ENCODE assay signal across 8 cellular contexts in the genomic region with DNA sequence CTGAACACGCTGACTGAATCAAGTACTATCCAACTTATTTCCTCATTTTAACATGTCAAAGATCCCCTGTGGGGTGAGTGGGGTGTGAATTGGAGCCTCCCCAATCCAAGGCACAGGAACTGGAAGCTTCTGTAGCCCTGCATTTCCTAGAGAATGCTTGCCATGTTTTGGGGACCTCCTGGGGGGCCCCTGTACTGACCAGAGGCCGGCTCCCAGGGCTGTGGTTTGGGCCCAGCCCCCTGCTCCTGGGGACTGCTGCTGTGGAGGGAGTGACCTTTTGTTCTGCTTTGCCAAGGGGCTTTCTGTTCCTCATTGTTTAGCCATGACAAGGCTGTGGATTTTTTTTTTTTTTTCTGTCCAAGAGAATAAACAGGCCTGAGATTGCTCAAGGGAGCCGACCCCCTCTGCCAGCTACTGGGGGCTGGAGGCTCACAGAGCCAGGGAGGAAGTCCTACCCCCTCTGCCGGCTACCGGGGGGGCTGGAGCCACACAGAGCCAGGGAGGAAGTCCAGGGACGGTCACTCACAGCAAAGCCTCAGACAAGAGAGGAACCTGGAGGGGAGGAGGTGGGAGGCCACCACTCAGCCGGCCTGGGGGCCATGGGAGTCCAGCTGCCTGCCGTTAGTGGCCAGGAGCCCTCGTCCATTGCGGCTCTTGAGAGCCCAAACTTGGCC. TPM values are rescaled to one million over a fixed set of nuclear protein-coding genes. Genes with fewer than 3 reads are reported as not detected.
DNase-seq lines count a peak whose midpoint lies in the region; ATAC-seq and TF ChIP-seq lines count a peak whose summit lies in the region.

No MANE protein-coding gene starts in this region.

- peaks cover 0 to 4% of the 10 kb centered on the region in 2 experiments; a peak in 3 of 4 replicates for H3K79me1 ChIP-seq in IMR-90 (ENCODE audit: low read depth in 1 of 2, low read length in 2 of 2)

- peak; percentile 59 for TF ChIP-seq RAD21 in IMR-90 (IDR thresholded peaks at IDR 0.05; ENCODE audit: low read length)

- H3K9ac ChIP-seq in IMR-90 (ENCODE audit: low read depth, low read length) (peak overlapping the region; percentile 58), subcutaneous abdominal adipose tissue (ENCODE audit: low read length in 5 of 5) (peak overlapping the region in 4 of 5 donors; percentile 24 to 80 (median 60))

- H2BK5ac ChIP-seq in IMR-90 (ENCODE audit: low read depth, low read length, poor library complexity, severe bottlenecking): peak overlapping the region; percentile 25

- peaks cover 34% of the 10 kb centered on the region for H3K4me1 ChIP-seq in IMR-90 (ENCODE audit: control insufficient read depth, insufficient read depth, low read length)
- H3K4me1 ChIP-seq in right lobe of liver: peaks cover 0 to 68% (median 37%) of the 10 kb centered on the region in 4 donors
- peaks cover 18 to 99% (median 83%) of the 10 kb centered on the region in 5 donors for H3K4me1 ChIP-seq in subcutaneous abdominal adipose tissue (ENCODE audit: control insufficient read depth in 5 of 5, insufficient read depth in 5 of 5, low read length in 5 of 5)

- intact Hi-C loops in IMR-90 (cut with micrococcal nuclease): no loop called here
- intact Hi-C loops in right lobe of liver (cut with DNase I): no loop called here

- H3K9me1 ChIP-seq in IMR-90 (ENCODE audit: insufficient read depth, low read length): no peaks in the 10 kb centered on the region

- H3K23ac ChIP-seq in IMR-90 (ENCODE audit: low read depth, low read length): peak overlapping the region; percentile 87; the same call in 1 of the 2 replicates

- H3K4me3 ChIP-seq in IMR-90 (ENCODE audit: insufficient read depth, low read depth, low read length): no peak overlapping the region
- peak overlapping the region; percentile 18 for H3K4me3 ChIP-seq in choroid plexus epithelial cell (ENCODE audit: low read depth, low read length)
- H3K4me3 ChIP-seq in right lobe of liver: no peak overlapping the region
- H3K4me3 ChIP-seq in subcutaneous abdominal adipose tissue (ENCODE audit: low read depth in 1 of 5, low read length in 5 of 5): peak overlapping the region in 4 of 5 donors; percentile 19 to 52 (median 46)

- dilution Hi-C loops in IMR-90 (cut with HindIII; ENCODE audit: low sequenced_read_pairs, unreplicated experiment): no loop called here

- H2BK20ac ChIP-seq in IMR-90 (ENCODE audit: low read depth, low read length): peak overlapping the region; percentile 82

- H3K36me3 ChIP-seq in IMR-90 (ENCODE audit: control insufficient read depth, insufficient read depth, low read length) (no peaks in the 10 kb centered on the region), right lobe of liver (no peaks in the 10 kb centered on the region), subcutaneous abdominal adipose tissue (ENCODE audit: control insufficient read depth in 5 of 5, insufficient read depth in 5 of 5, low read length in 5 of 5) (peaks cover 0 to 17% (median 10%) of the 10 kb centered on the region in 5 donors)

- CTCF ChIA-PET in IMR-90 (lab: Yijun Ruan, JAX): interaction anchor here (0.9 to 2.3 kb wide), 2 partner anchors 33 to 59 kb away, joined by 6 to 9 read pairs; no protein-coding TSS in a partner anchor

- H2BK120ac ChIP-seq in IMR-90 (ENCODE audit: low read depth, low read length): peak overlapping the region; percentile 90

- peak overlapping the region; percentile 90 for H4K5ac ChIP-seq in IMR-90 (ENCODE audit: low read depth, low read length)

- H3K27ac ChIP-seq in IMR-90 (ENCODE audit: insufficient read depth, low read length) (peak overlapping the region; percentile 69), right lobe of liver (peak overlapping the region; percentile 83 to 93 (median 91)), subcutaneous abdominal adipose tissue (ENCODE audit: low read depth, low read length) (peak overlapping the region; percentile 93)

- peak overlapping the region; percentile 96 for H4K91ac ChIP-seq in IMR-90 (ENCODE audit: insufficient read depth, low read depth, low read length)

- H4K8ac ChIP-seq in IMR-90 (ENCODE audit: low read depth in 2 of 2, low read length in 2 of 2): peak overlapping the region; percentile 95

- peak; percentile 81 for DNase-seq in AG08395 (ENCODE audit: low spot score)
- peak; percentile 85 for DNase-seq in IMR-90
- peak; percentile 98 for DNase-seq in choroid plexus epithelial cell (ENCODE audit: low read depth)
- DNase-seq in right lobe of liver: peak; percentile 74 to 87 (median 84)
- no peak for DNase-seq in epidermal melanocyte (ENCODE audit: insufficient read length, low spot score)

- in situ Hi-C loops in IMR-90 (cut with MboI; ENCODE audit: low sequenced_read_pairs): no loop called here

- H3K27me3 ChIP-seq in IMR-90 (ENCODE audit: control insufficient read depth, insufficient read depth, low read length) (no peaks in the 10 kb centered on the region), right lobe of liver (no peaks in the 10 kb centered on the region), subcutaneous abdominal adipose tissue (ENCODE audit: control insufficient read depth in 5 of 5, insufficient read depth in 4 of 5, low read length in 5 of 5) (peaks cover 3 to 19% (median 4%) of the 10 kb centered on the region in 5 donors)

- peak; percentile 48; the same call in 1 of the 2 replicates for TF ChIP-seq POLR2A in IMR-90 (IDR thresholded peaks at IDR 0.05; ENCODE audit: low read depth, low read length)
- peak; percentile 56 for TF ChIP-seq POLR2A in right lobe of liver (IDR thresholded peaks at IDR 0.05)

- WGBS in IMR-90 (ENCODE audit: extremely low coverage in 2 of 2, insufficient read length in 1 of 2), 2 experiments: 0% methylated on average over 2 of the region's 10 CpGs; no CpG with 5 or more reads in 1 of the 2 experiments
- 26% methylated on average over 5 of the region's 10 CpGs for WGBS in right lobe of liver (ENCODE audit: insufficient coverage, low coverage, low lambda C conversion rate, missing lambda C conversion rate)

- POLR2A ChIA-PET in IMR-90 (lab: Charles Lee; ENCODE audit: unreplicated experiment): no interaction called here

- H2AFZ ChIP-seq in IMR-90 (replicated peaks; ENCODE audit: low read length, poor library complexity): peak overlapping the region; percentile 83

- H3K4me2 ChIP-seq in IMR-90 (ENCODE audit: low read depth, low read length): peak overlapping the region; percentile 26; the same call in 1 of the 2 replicates

- peak overlapping the region; percentile 88 for H3K4ac ChIP-seq in IMR-90 (ENCODE audit: low read depth, low read length)

- H3K14ac ChIP-seq in IMR-90 (replicated peaks; ENCODE audit: low read depth, low read length): peak overlapping the region; percentile 61

- H2AK5ac ChIP-seq in IMR-90 (ENCODE audit: low read depth, low read length): peak overlapping the region; percentile 92

- peak overlapping the region; percentile 43; the same call in 1 of the 2 replicates for H3K56ac ChIP-seq in IMR-90 (ENCODE audit: extremely low read depth, insufficient read depth, low read length)

- peak overlapping the region; percentile 82 for H2AK9ac ChIP-seq in IMR-90 (replicated peaks; ENCODE audit: low read depth, low read length, poor library complexity)

- ATAC-seq in IMR-90 (ENCODE audit: low read depth) (peak; percentile 86), right lobe of liver (peak; percentile 38 to 54 (median 46)), GM21447 (IDR thresholded peaks at IDR 0.05; ENCODE audit: unreplicated experiment) (no peak), GM21515 (IDR thresholded peaks at IDR 0.05; ENCODE audit: unreplicated experiment) (no peak)

- peak overlapping the region; percentile 81 for H3K18ac ChIP-seq in IMR-90 (ENCODE audit: low read depth, low read length)

- H4K20me1 ChIP-seq in IMR-90 (ENCODE audit: insufficient read depth, low read length): no peaks in the 10 kb centered on the region

- H3K9me3 ChIP-seq in IMR-90 (ENCODE audit: control insufficient read depth, insufficient read depth, low read length): no peaks in the 10 kb centered on the region
- no peaks in the 10 kb centered on the region for H3K9me3 ChIP-seq in right lobe of liver
- no peaks in the 10 kb centered on the region for H3K9me3 ChIP-seq in subcutaneous abdominal adipose tissue (ENCODE audit: control insufficient read depth in 5 of 5, low read length in 5 of 5)

- BruUV-seq in IMR-90 (replicated peaks; lab: Mats Ljungman, UMichigan): no TSS peak

- H2BK15ac ChIP-seq in IMR-90 (ENCODE audit: low read depth, low read length): peak overlapping the region; percentile 89

- TF ChIP-seq CTCF in IMR-90 (conservative IDR thresholded peaks at IDR 0.05; ENCODE audit: low read depth, low read length) (peak; percentile 51), choroid plexus epithelial cell (conservative IDR thresholded peaks at IDR 0.05; ENCODE audit: low read depth, low read length) (peak; percentile 56), right lobe of liver (IDR thresholded peaks at IDR 0.05) (peak; percentile 16 to 23 (median 20))

TF ChIP-seq in IMR-90, 13 proteins besides CTCF, POLR2A, EP300 and RAD21 (continues in another document):
- TF ChIP-seq CHD1 (IDR thresholded peaks at IDR 0.05; ENCODE audit: low read depth, low read length): no peak
- peak; percentile 97 for TF ChIP-seq MAZ (IDR thresholded peaks at IDR 0.05; ENCODE audit: borderline replicate concordance, low read depth, low read length)
- TF ChIP-seq ELK1 (IDR thresholded peaks at IDR 0.05; ENCODE audit: borderline replicate concordance, low read depth, low read length): no peak
- peak; percentile 89 for TF ChIP-seq CEBPB (IDR thresholded peaks at IDR 0.05; ENCODE audit: low read depth, low read length)
- peak; percentile 67; the same call in 1 of the 2 replicates for TF ChIP-seq FOS (IDR thresholded peaks at IDR 0.05; ENCODE audit: low read depth, low read length)
- TF ChIP-seq SMC3 (IDR thresholded peaks at IDR 0.05; ENCODE audit: low read depth, low read length): peak; percentile 53; the same call in 1 of the 2 replicates

RNA-seq across cellular contexts. Expression of gene TNFRSF1B, which starts 17.4 kb away (rescaled TPM):
- total RNA-seq in IMR-90 (2012; rRNA removed) (4.3 and 5.0 TPM in 2 replicates), right lobe of liver (10 to 100 TPM; 12.9 to 56.9 (median 26.5) TPM)
- polyA plus RNA-seq in IMR-90 (2012; rRNA removed): 8.6 and 8.9 TPM in 2 replicates
- polyA plus RNA-seq in IMR-90 (2012; cell fraction: cytosol; rRNA removed): 6.3 and 11.9 TPM in 2 replicates
- 4.3 and 6.7 TPM in 2 replicates for polyA plus RNA-seq in IMR-90 (2012; cell fraction: nucleus; rRNA removed; ENCODE audit: low replicate concordance)

RNA-seq across cellular contexts. Expression of gene VPS13D, which starts 45.7 kb away (rescaled TPM):
- 16.3 and 18.1 TPM in 2 replicates for total RNA-seq in IMR-90 (2012; rRNA removed)
- polyA plus RNA-seq in IMR-90 (2012; rRNA removed): 8.1 and 9.0 TPM in 2 replicates
- 5.3 and 6.3 TPM in 2 replicates for polyA plus RNA-seq in IMR-90 (2012; cell fraction: cytosol; rRNA removed)
- 8.3 and 19.1 TPM in 2 replicates for polyA plus RNA-seq in IMR-90 (2012; cell fraction: nucleus; rRNA removed; ENCODE audit: low replicate concordance)
- total RNA-seq in right lobe of liver: 10 to 100 TPM; 25.9 to 36.9 (median 30.8) TPM

Comparison
In these comparisons a context has a peak if more than half of its experiments do, and no peak if none do; other contexts are left out.
1. ATAC-seq: peak in IMR-90 (single experiment) and right lobe of liver (4 of 4); none in GM21447 (single experiment) and GM21515 (single experiment).
2. H3K4me3 ChIP-seq: peak in choroid plexus epithelial cell (single experiment) and subcutaneous abdominal adipose tissue (4 of 5); none in IMR-90 (single experiment) and right lobe of liver (0 of 3).
3. Peak in every context shown above with its lines, with median percentiles within 50 percentile points of each other: H3K27ac ChIP-seq and CTCF ChIP-seq.